17 cellular contexts compared by ENCODE assay signal in the genomic region with DNA sequence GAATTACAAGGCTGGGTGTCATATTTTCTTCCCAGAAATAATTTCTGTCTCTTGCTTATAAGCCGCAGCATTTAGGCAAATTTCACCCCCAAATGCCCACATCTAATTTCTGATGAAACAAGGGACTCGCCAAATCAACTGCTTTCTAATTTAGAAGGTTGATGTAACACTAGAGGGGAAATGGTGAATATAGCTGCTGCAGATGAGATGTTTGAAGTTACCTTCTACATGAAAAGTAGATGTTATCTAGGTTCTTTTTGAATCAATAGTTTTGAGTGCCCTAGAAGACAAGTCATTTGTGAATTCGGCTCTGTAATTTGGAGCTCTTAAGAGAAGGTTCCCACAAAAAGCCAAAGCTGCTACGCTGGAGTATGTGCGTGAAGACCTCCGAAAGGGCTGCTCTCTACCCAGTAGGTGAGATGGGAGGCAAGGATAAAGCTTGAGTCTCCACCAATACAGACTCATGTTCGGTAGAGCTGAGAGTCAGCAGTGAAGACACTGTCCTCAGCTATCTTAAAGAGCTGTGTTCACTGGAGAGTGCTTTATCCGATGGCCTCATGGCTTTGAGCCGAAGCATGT.
DNase-seq lines count a peak whose midpoint lies in the region; ATAC-seq and TF ChIP-seq lines count a peak whose summit lies in the region.
"Had no signal": no experiment of that assay in that cellular context is flagged by ENCODE, and none has a peak within 500 bp of the region (broad histone marks: within the 10 kb centered on the region; RNA-seq: fewer than 3 reads in every experiment).

No MANE protein-coding gene starts in this region.

- CTCF ChIA-PET in CD4-positive, alpha-beta memory T cell (lab: Charles Lee; ENCODE audit: partially characterized antibody) = no interaction called here

- no peaks in the 10 kb centered on the region for H3K9me3 Mint-ChIP-seq in activated T-cell treated with anti-CD3 and anti-CD28 coated beads, Interleukin-2, amount 50 U/mL, for 4 hours
- H3K9me3 Mint-ChIP-seq in CD4-positive, alpha-beta memory T cell = no peaks in the 10 kb centered on the region

- H3K27me3 Mint-ChIP-seq in activated T-cell treated with anti-CD3 and anti-CD28 coated beads, Interleukin-2, amount 50 U/mL, for 4 hours (ENCODE audit: low read depth) = peaks cover 2% of the 10 kb centered on the region
- H3K27me3 Mint-ChIP-seq in CD4-positive, alpha-beta memory T cell = peaks cover 0 to 2% of the 10 kb centered on the region in 2 donors

- no peaks in the 10 kb centered on the region for H3K4me1 ChIP-seq in CD4-positive, alpha-beta memory T cell (ENCODE audit: insufficient read depth, low read length)
- H3K4me1 ChIP-seq in OCI-LY3 (ENCODE audit: low read length) (no peaks in the 10 kb centered on the region), GM23248 (ENCODE audit: insufficient read depth) (no peaks in the 10 kb centered on the region)
- H3K4me1 ChIP-seq: BLaER1 treated with 17β-estradiol and CSF1 and Interleukin-3, amounts not matched to agents 10 nM and 100 nM had no signal

- TF ChIP-seq CTCF in OCI-LY3 (IDR thresholded peaks at IDR 0.05; ENCODE audit: low read depth, low read length) = no peak

- in situ Hi-C loops in GM23248 (cut with MboI) = loop anchor here (25.0 kb wide), 1 partner anchor 741 kb away; no protein-coding TSS in a partner anchor

- no peak overlapping the region for H3K27ac Mint-ChIP-seq in CD4-positive, alpha-beta memory T cell
- H3K27ac Mint-ChIP-seq: B cell, H9 had no signal

- H3K36me3 Mint-ChIP-seq in activated T-cell treated with anti-CD3 and anti-CD28 coated beads, Interleukin-2, amount 50 U/mL, for 4 hours (ENCODE audit: insufficient read depth) = no peaks in the 10 kb centered on the region
- no peaks in the 10 kb centered on the region for H3K36me3 Mint-ChIP-seq in CD4-positive, alpha-beta memory T cell
- H3K36me3 Mint-ChIP-seq: IgD-negative memory B cell had no signal

- H3K4me2 ChIP-seq in OCI-LY3 (ENCODE audit: low read length) (no peak overlapping the region), GM23248 (ENCODE audit: unreplicated experiment) (no peak overlapping the region)
- H3K4me2 ChIP-seq: BLaER1 treated with 17β-estradiol and CSF1 and Interleukin-3, amounts not matched to agents 10 nM and 100 nM had no signal

- no peaks in the 10 kb centered on the region for H3K27me3 ChIP-seq in CD4-positive, alpha-beta memory T cell (ENCODE audit: insufficient read depth, low read length)
- H3K27me3 ChIP-seq in OCI-LY3 (ENCODE audit: low read depth, low read length) (no peaks in the 10 kb centered on the region), GM23248 (replicated peaks; ENCODE audit: insufficient read depth) (no peaks in the 10 kb centered on the region)
- H3K27me3 ChIP-seq: BLaER1 treated with 17β-estradiol and CSF1 and Interleukin-3, amounts not matched to agents 10 nM and 100 nM had no signal

- peaks cover 3% of the 10 kb centered on the region for H3K4me1 Mint-ChIP-seq in activated T-cell treated with anti-CD3 and anti-CD28 coated beads, Interleukin-2, amount 50 U/mL, for 4 hours (ENCODE audit: low read depth)
- peaks cover 0 to 7% (median 2%) of the 10 kb centered on the region in 4 donors for H3K4me1 Mint-ChIP-seq in CD4-positive, alpha-beta memory T cell
- H3K4me1 Mint-ChIP-seq: B cell, IgD-negative memory B cell had no signal

- intact Hi-C loops in CD4-positive, alpha-beta memory T cell (cut with micrococcal nuclease) = no loop called here

- POLR2A ChIA-PET in CD4-positive, alpha-beta memory T cell (lab: Charles Lee; ENCODE audit: partially characterized antibody) = no interaction called here

- H3K79me2 ChIP-seq in OCI-LY3 (ENCODE audit: low read length) = no peaks in the 10 kb centered on the region
- H3K79me2 ChIP-seq in GM23248 (ENCODE audit: insufficient read depth) = no peaks in the 10 kb centered on the region

- peak overlapping the region; percentile 55 for H3K4me3 Mint-ChIP-seq in activated T-cell treated with anti-CD3 and anti-CD28 coated beads, Interleukin-2, amount 50 U/mL, for 4 hours
- peak overlapping the region in 5 of 8 donors; percentile 17 to 67 (median 29) for H3K4me3 Mint-ChIP-seq in CD4-positive, alpha-beta memory T cell
- H3K4me3 Mint-ChIP-seq: B cell, H9, IgD-negative memory B cell had no signal

- no peak overlapping the region for H3K4me3 ChIP-seq in CD4-positive, alpha-beta memory T cell (ENCODE audit: low read length in 2 of 2)
- H3K4me3 ChIP-seq in OCI-LY3 (ENCODE audit: low read length) (no peak overlapping the region), GM23248 (no peak overlapping the region)
- H3K4me3 ChIP-seq: BLaER1 treated with 17β-estradiol and CSF1 and Interleukin-3, amounts not matched to agents 10 nM and 100 nM; GM12878 had no signal

- H3K9me2 ChIP-seq in GM23248 (ENCODE audit: insufficient read depth) = no peaks in the 10 kb centered on the region

- no peaks in the 10 kb centered on the region for H4K20me1 ChIP-seq in OCI-LY3 (ENCODE audit: insufficient read depth, low read length)
- no peaks in the 10 kb centered on the region for H4K20me1 ChIP-seq in GM23248 (ENCODE audit: insufficient read depth)
- H4K20me1 ChIP-seq: BLaER1 treated with 17β-estradiol and CSF1 and Interleukin-3, amounts not matched to agents 10 nM and 100 nM had no signal

- H3K9me3 ChIP-seq in CD4-positive, alpha-beta memory T cell (ENCODE audit: control insufficient read depth in 1 of 2, low read length in 2 of 2) = no peaks in the 10 kb centered on the region
- H3K9me3 ChIP-seq in OCI-LY3 (ENCODE audit: insufficient read depth, low read length) (no peaks in the 10 kb centered on the region), GM23248 (ENCODE audit: low read depth) (no peaks in the 10 kb centered on the region)

- H3K36me3 ChIP-seq in CD4-positive, alpha-beta memory T cell (ENCODE audit: insufficient read depth, low read length) = no peaks in the 10 kb centered on the region
- no peaks in the 10 kb centered on the region for H3K36me3 ChIP-seq in OCI-LY3 (replicated peaks; ENCODE audit: low read depth, low read length)
- no peaks in the 10 kb centered on the region for H3K36me3 ChIP-seq in GM23248 (ENCODE audit: low read depth)
- H3K36me3 ChIP-seq: BLaER1 treated with 17β-estradiol and CSF1 and Interleukin-3, amounts not matched to agents 10 nM and 100 nM had no signal

- H2AFZ ChIP-seq in OCI-LY3 (ENCODE audit: low read depth, low read length) (0 out of 2 replicates have a peak overlapping the region, but pooled peaks have one; percentile 21), GM23248 (no peak overlapping the region)

- no peak overlapping the region for H3K27ac ChIP-seq in CD4-positive, alpha-beta memory T cell (ENCODE audit: low read depth, low read length)
- no peak overlapping the region for H3K27ac ChIP-seq in OCI-LY3 (ENCODE audit: low read length)
- no peak overlapping the region for H3K27ac ChIP-seq in GM23248
- H3K27ac ChIP-seq: BLaER1 treated with 17β-estradiol and CSF1 and Interleukin-3, amounts not matched to agents 10 nM and 100 nM had no signal

- DNase-seq in activated T-cell treated with anti-CD3 and anti-CD28 coated beads, Interleukin-2, amount 50 U/mL, for 4 hours = no peak
- DNase-seq in activated T-cell treated with anti-CD3 and anti-CD28 coated beads, Interleukin-2, amount 50 U/mL, for 1 hour = no peak
- no peak for DNase-seq in CD4-positive, alpha-beta memory T cell
- DNase-seq in GM23248 (no peak), NCI-H2196 treated with DMSO at 0.1 percent for 48 hours (lab: John Stamatoyannopoulos, UW; ENCODE audit: unreplicated experiment) (no peak)
- DNase-seq: Calu3, DND-41, EL, H9, KBM-7 had no signal

- 93 to 95% methylated on average over 9 of the region's 9 CpGs for WGBS in GM23248 (ENCODE audit: low coverage in 1 of 2, low lambda C conversion rate in 2 of 2, missing lambda C conversion rate in 2 of 2), 2 experiments

- peak in 1 of 2 donors; percentile 64 for ATAC-seq in activated T-cell treated with anti-CD3 and anti-CD28 coated beads, Interleukin-2, amount 50 U/mL, for 4 hours
- ATAC-seq in GM21423 (IDR thresholded peaks at IDR 0.05; ENCODE audit: unreplicated experiment) = no peak
- ATAC-seq: GM12878, HepG2 had no signal

- H3K9ac ChIP-seq in OCI-LY3 (ENCODE audit: low read length) (no peak overlapping the region), GM23248 (no peak overlapping the region)
- H3K9ac ChIP-seq: BLaER1 treated with 17β-estradiol and CSF1 and Interleukin-3, amounts not matched to agents 10 nM and 100 nM had no signal

- H3F3A ChIP-seq in GM23248 (ENCODE audit: insufficient read depth) = no peaks in the 10 kb centered on the region
